In the genomic region with DNA sequence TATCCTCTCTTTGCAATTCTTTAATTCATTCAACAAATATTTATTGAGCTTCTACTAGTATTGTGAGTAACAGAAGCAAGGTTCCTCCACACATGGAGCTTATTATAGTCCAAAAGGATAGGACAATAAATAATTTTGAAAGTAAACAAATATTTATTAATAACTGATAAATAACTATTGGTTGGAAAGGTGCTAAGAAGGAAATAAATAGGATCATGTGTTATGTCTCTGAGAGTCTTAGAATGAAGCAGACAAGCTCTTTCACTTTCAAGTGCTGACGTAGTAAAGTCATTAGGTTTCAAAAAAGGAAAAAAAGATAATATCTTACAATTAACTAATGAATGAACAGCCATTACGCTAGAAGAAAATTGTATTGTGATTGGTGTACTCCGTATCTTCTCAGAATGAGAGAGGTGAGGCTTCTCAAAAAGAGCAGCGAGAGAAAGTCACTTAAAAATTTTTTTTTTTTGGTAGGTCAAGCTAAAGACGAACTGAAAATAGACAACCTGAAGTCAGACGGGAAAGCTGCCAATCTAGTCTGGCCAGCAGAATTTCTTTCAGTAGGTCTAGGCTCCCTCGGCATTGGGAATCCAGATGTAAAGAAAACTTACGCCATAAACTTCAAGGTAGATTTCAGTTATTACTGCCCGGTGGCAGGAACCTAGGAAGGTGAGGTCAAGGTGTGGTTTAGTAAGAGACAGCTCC, we compare ENCODE assay signal across 1 cellular context.
TF ChIP-seq lines count a peak whose summit lies in the region.

No MANE protein-coding gene starts in this region.

TF ChIP-seq in K562, 482 proteins besides CTCF, POLR2A, EP300 and RAD21 (continued from another document):
- TF ChIP-seq, protein P1, sequence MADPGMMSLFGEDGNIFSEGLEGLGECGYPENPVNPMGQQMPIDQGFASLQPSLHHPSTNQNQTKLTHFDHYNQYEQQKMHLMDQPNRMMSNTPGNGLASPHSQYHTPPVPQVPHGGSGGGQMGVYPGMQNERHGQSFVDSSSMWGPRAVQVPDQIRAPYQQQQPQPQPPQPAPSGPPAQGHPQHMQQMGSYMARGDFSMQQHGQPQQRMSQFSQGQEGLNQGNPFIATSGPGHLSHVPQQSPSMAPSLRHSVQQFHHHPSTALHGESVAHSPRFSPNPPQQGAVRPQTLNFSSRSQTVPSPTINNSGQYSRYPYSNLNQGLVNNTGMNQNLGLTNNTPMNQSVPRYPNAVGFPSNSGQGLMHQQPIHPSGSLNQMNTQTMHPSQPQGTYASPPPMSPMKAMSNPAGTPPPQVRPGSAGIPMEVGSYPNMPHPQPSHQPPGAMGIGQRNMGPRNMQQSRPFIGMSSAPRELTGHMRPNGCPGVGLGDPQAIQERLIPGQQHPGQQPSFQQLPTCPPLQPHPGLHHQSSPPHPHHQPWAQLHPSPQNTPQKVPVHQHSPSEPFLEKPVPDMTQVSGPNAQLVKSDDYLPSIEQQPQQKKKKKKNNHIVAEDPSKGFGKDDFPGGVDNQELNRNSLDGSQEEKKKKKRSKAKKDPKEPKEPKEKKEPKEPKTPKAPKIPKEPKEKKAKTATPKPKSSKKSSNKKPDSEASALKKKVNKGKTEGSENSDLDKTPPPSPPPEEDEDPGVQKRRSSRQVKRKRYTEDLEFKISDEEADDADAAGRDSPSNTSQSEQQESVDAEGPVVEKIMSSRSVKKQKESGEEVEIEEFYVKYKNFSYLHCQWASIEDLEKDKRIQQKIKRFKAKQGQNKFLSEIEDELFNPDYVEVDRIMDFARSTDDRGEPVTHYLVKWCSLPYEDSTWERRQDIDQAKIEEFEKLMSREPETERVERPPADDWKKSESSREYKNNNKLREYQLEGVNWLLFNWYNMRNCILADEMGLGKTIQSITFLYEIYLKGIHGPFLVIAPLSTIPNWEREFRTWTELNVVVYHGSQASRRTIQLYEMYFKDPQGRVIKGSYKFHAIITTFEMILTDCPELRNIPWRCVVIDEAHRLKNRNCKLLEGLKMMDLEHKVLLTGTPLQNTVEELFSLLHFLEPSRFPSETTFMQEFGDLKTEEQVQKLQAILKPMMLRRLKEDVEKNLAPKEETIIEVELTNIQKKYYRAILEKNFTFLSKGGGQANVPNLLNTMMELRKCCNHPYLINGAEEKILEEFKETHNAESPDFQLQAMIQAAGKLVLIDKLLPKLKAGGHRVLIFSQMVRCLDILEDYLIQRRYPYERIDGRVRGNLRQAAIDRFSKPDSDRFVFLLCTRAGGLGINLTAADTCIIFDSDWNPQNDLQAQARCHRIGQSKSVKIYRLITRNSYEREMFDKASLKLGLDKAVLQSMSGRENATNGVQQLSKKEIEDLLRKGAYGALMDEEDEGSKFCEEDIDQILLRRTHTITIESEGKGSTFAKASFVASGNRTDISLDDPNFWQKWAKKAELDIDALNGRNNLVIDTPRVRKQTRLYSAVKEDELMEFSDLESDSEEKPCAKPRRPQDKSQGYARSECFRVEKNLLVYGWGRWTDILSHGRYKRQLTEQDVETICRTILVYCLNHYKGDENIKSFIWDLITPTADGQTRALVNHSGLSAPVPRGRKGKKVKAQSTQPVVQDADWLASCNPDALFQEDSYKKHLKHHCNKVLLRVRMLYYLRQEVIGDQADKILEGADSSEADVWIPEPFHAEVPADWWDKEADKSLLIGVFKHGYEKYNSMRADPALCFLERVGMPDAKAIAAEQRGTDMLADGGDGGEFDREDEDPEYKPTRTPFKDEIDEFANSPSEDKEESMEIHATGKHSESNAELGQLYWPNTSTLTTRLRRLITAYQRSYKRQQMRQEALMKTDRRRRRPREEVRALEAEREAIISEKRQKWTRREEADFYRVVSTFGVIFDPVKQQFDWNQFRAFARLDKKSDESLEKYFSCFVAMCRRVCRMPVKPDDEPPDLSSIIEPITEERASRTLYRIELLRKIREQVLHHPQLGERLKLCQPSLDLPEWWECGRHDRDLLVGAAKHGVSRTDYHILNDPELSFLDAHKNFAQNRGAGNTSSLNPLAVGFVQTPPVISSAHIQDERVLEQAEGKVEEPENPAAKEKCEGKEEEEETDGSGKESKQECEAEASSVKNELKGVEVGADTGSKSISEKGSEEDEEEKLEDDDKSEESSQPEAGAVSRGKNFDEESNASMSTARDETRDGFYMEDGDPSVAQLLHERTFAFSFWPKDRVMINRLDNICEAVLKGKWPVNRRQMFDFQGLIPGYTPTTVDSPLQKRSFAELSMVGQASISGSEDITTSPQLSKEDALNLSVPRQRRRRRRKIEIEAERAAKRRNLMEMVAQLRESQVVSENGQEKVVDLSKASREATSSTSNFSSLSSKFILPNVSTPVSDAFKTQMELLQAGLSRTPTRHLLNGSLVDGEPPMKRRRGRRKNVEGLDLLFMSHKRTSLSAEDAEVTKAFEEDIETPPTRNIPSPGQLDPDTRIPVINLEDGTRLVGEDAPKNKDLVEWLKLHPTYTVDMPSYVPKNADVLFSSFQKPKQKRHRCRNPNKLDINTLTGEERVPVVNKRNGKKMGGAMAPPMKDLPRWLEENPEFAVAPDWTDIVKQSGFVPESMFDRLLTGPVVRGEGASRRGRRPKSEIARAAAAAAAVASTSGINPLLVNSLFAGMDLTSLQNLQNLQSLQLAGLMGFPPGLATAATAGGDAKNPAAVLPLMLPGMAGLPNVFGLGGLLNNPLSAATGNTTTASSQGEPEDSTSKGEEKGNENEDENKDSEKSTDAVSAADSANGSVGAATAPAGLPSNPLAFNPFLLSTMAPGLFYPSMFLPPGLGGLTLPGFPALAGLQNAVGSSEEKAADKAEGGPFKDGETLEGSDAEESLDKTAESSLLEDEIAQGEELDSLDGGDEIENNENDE (IDR thresholded peaks at IDR 0.05; ENCODE audit: low read depth, low read length), result no peak
- peak; percentile 31; the same call in 1 of the 2 replicates for TF ChIP-seq SMARCE1 (IDR thresholded peaks at IDR 0.05)
- no peak for TF ChIP-seq RBM25 (IDR thresholded peaks at IDR 0.05; ENCODE audit: low read depth, low read length, severe bottlenecking)
- no peak for TF ChIP-seq SMAD1 (IDR thresholded peaks at IDR 0.05; ENCODE audit: low read depth, low read length, partially characterized antibody)
